27 cellular contexts compared by ENCODE assay signal in the genomic region with DNA sequence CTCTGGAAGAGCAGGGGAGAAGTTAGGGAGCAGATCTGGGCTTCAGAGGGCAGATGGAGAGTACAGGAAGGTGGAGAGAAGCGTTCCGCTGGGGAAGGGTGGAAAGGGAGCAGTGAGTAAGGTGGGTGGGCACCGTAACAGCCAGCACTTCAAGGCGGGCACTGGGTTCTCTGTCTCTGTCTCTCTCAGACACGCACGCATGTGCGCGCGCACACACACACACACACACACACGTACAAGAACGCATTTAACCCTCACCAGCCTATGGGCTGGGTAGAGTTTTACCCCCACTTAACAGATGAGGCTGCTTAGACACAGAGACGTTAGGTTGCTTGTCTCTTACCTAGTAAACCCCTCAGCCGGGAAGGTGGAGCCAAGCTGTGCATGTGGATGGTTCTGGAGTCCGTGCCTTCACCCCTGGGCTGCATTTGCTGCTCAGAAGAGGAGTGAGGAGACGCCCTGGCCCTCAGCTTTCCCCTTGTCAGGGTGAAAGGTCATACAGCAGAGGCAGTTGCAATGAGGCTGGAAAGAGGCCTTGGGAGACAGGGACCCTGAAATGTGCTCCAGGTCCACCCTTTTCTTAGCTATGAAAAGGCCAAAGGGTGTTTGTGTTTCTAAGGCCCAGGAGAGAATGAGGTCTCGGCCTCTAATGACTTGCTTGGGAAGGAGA. TPM values are rescaled to one million over a fixed set of nuclear protein-coding genes. Genes with fewer than 3 reads are reported as not detected.
"Had no signal": no experiment of that assay in that cellular context is flagged by ENCODE, and none has a peak within 500 bp of the region (broad histone marks: within the 10 kb centered on the region; RNA-seq: fewer than 3 reads in every experiment).

No MANE protein-coding gene starts in this region.

- H3K9me3 Mint-ChIP-seq: dendritic cell treated with granulocyte-macrophage colony-stimulating factor and Interleukin-4, amounts not matched to agents 40 ng/mL and 50 ng/mL, for 4 days; immature natural killer cell; naive thymus-derived CD4-positive, alpha-beta T cell; stimulated activated memory B cell treated with anti-CD40 and anti-IgM and Interleukin-4, amounts not matched to agents 10 μg/mL and 1 μg/mL and 100 μg/mL, for 72 hours had no signal

- H3K36me3 ChIP-seq: esophagus muscularis mucosa, gastroesophageal sphincter, heart right ventricle, neutrophil, pancreas, thoracic aorta, tibial nerve, upper lobe of left lung, uterus had no signal

- H3K27me3 Mint-ChIP-seq: naive thymus-derived CD4-positive, alpha-beta T cell; stimulated activated memory B cell treated with anti-CD40 and anti-IgM and Interleukin-4, amounts not matched to agents 10 μg/mL and 1 μg/mL and 100 μg/mL, for 72 hours had no signal

- H3K4me3 Mint-ChIP-seq: dendritic cell treated with granulocyte-macrophage colony-stimulating factor and Interleukin-4, amounts not matched to agents 40 ng/mL and 50 ng/mL, for 4 days; immature natural killer cell; naive thymus-derived CD4-positive, alpha-beta T cell; stimulated activated memory B cell treated with anti-CD40 and anti-IgM and Interleukin-4, amounts not matched to agents 10 μg/mL and 1 μg/mL and 100 μg/mL, for 72 hours had no signal

- H3K27me3 ChIP-seq: esophagus muscularis mucosa, gastroesophageal sphincter, heart right ventricle, neutrophil, pancreas, tibial nerve, upper lobe of left lung, uterus had no signal

- H3K27ac Mint-ChIP-seq: dendritic cell treated with granulocyte-macrophage colony-stimulating factor and Interleukin-4, amounts not matched to agents 40 ng/mL and 50 ng/mL, for 4 days; immature natural killer cell; naive thymus-derived CD4-positive, alpha-beta T cell; progenitor cell of endocrine pancreas; stimulated activated memory B cell treated with anti-CD40 and anti-IgM and Interleukin-4, amounts not matched to agents 10 μg/mL and 1 μg/mL and 100 μg/mL, for 72 hours had no signal

- H3K9me3 ChIP-seq: esophagus muscularis mucosa, gastroesophageal sphincter, heart right ventricle, neutrophil, pancreas, thoracic aorta, tibial nerve, upper lobe of left lung, uterus had no signal

- H3K4me1 ChIP-seq: foreskin keratinocyte, pancreas, tibial nerve, upper lobe of left lung, uterus had no signal

- H3K4me1 Mint-ChIP-seq: immature natural killer cell; stimulated activated memory B cell treated with anti-CD40 and anti-IgM and Interleukin-4, amounts not matched to agents 10 μg/mL and 1 μg/mL and 100 μg/mL, for 72 hours had no signal

- ATAC-seq: foreskin keratinocyte; gastroesophageal sphincter; heart right ventricle; naive thymus-derived CD4-positive, alpha-beta T cell; pancreas; sciatic nerve; stimulated activated memory B cell treated with anti-CD40 and anti-IgM and Interleukin-4, amounts not matched to agents 10 μg/mL and 1 μg/mL and 100 μg/mL, for 72 hours; stimulated activated naive CD8-positive, alpha-beta T cell treated with anti-CD3 and anti-CD28 coated beads, Interleukin-15, Interleukin-2, amounts not matched to agents 100 U/mL and 50 U/mL, for 24 hours had no signal

- DNase-seq: effector CD8-positive, alpha-beta T cell; foreskin keratinocyte; heart right ventricle; hypothalamus; immature natural killer cell; islet precursor cell; mesenchymal stem cell; midbrain; naive thymus-derived CD4-positive, alpha-beta T cell; stimulated activated CD4-positive, alpha-beta T cell treated with anti-CD3 and anti-CD28 coated beads, Interleukin-4, amount 100 ng/mL, for 4 hours; stimulated activated naive CD8-positive, alpha-beta T cell treated with anti-CD3 and anti-CD28 coated beads, Interleukin-15, Interleukin-2, amounts not matched to agents 100 U/mL and 50 U/mL, for 24 hours; uterus had no signal

- H3K27ac ChIP-seq: esophagus muscularis mucosa, foreskin keratinocyte, gastroesophageal sphincter, heart right ventricle, neutrophil, pancreas, thoracic aorta, tibial nerve, upper lobe of left lung, uterus had no signal

- H3K36me3 Mint-ChIP-seq: immature natural killer cell; naive thymus-derived CD4-positive, alpha-beta T cell; stimulated activated memory B cell treated with anti-CD40 and anti-IgM and Interleukin-4, amounts not matched to agents 10 μg/mL and 1 μg/mL and 100 μg/mL, for 72 hours had no signal

- H3K4me3 ChIP-seq: esophagus muscularis mucosa, gastroesophageal sphincter, heart right ventricle, lung, pancreas, thoracic aorta, tibial nerve, upper lobe of left lung, uterus had no signal

RNA-seq across cellular contexts. Expression of a gene that starts 16.0 kb away (rescaled TPM):
- total RNA-seq: endothelial cell of umbilical vein; epithelial cell of proximal tubule; fibroblast of lung; foreskin keratinocyte; naive thymus-derived CD4-positive, alpha-beta T cell; progenitor cell of endocrine pancreas had no signal
- polyA plus RNA-seq: fibroblast of lung; foreskin keratinocyte; immature natural killer cell; naive thymus-derived CD4-positive, alpha-beta T cell had no signal
